ENCODE assay signal across 9 cellular contexts in genomic region chr7:105760549-105761447, GRCh38.
A peak's percentile ranks its signal among the peaks of the same experiment; 100 is the strongest.
DNase-seq lines count a peak whose midpoint lies in the region; ATAC-seq and TF ChIP-seq lines count a peak whose summit lies in the region.
"Had no signal": no experiment of that assay in that cellular context is flagged by ENCODE, and none has a peak within 500 bp of the region (broad histone marks: within the 10 kb centered on the region; RNA-seq: fewer than 3 reads in every experiment).

No MANE protein-coding gene starts in this region.

- intact Hi-C loops in A673 (cut with micrococcal nuclease; ENCODE audit: unreplicated experiment): loop anchor here (1.0 to 10.0 kb wide), 6 partner anchors 117 to 407 kb away; partner anchors contain the start of gene ATXN7L1
- intact Hi-C loops in lower leg skin (cut with DNase I; ENCODE audit: low total_unique reads): loop anchor here (10.0 kb wide), 1 partner anchor 244 kb away; no protein-coding TSS in a partner anchor

- H3K36me3 ChIP-seq in A673 (ENCODE audit: insufficient read depth, low read length, poor library complexity, severe bottlenecking): no peaks in the 10 kb centered on the region

- no peak for TF ChIP-seq POLR2A in lower leg skin (IDR thresholded peaks at IDR 0.05)

- ATAC-seq in HG03342 (IDR thresholded peaks at IDR 0.05; ENCODE audit: unreplicated experiment): no peak

- BruUV-seq in A673 (replicated peaks; lab: Mats Ljungman, UMichigan): no TSS peak

- no peak overlapping the region for H3K4me3 ChIP-seq in A673 (ENCODE audit: low read depth, low read length, poor library complexity, severe bottlenecking)
- no peak overlapping the region for H3K4me3 ChIP-seq in fibroblast of the aortic adventitia (ENCODE audit: low read depth, low read length)
- no peak overlapping the region for H3K4me3 ChIP-seq in lower leg skin (ENCODE audit: low read depth, poor library complexity, severe bottlenecking)

- TF ChIP-seq CTCF in A673 (conservative IDR thresholded peaks at IDR 0.05; ENCODE audit: low read depth, low read length) (0 out of 2 replicates have a peak, but pooled peaks have one; percentile 8), fibroblast of the aortic adventitia (IDR thresholded peaks at IDR 0.05; ENCODE audit: insufficient read depth, low read length) (no peak), lower leg skin (IDR thresholded peaks at IDR 0.05) (no peak)

- 77 to 85% methylated on average over 7 of the region's 7 CpGs for WGBS in lower leg skin, 2 donors

- CTCF ChIA-PET in A673 (lab: Charles Lee): interaction anchor here (0.8 to 1.7 kb wide), 6 partner anchors 9 to 282 kb away, joined by 3 to 7 read pairs (median 4); no protein-coding TSS in a partner anchor

- DNase-seq in A673 (ENCODE audit: low spot score) (no peak), DMS53 treated with DMSO at 0.1 percent for 48 hours (lab: John Stamatoyannopoulos, UW; ENCODE audit: unreplicated experiment) (peak; percentile 22), T follicular helper cell (ENCODE audit: low read depth) (peak; percentile 3), fibroblast of the aortic adventitia (ENCODE audit: low read depth) (peak; percentile 56), NCI-H2227 treated with DMSO at 0.1 percent for 48 hours (lab: John Stamatoyannopoulos, UW) (no peak), NCI-H510A treated with DMSO at 0.1 percent for 48 hours (lab: John Stamatoyannopoulos, UW) (no peak), lower leg skin (ENCODE audit: low spot score in 2 of 2) (no peak)
- DNase-seq: cortex of kidney had no signal

- POLR2A ChIA-PET in A673 (lab: Charles Lee; ENCODE audit: low non-redundant PET): no interaction called here

- H3K27ac ChIP-seq in A673 (ENCODE audit: low read depth, low read length, poor library complexity, severe bottlenecking): peak overlapping the region; percentile 67

- H3K27me3 ChIP-seq in A673 (replicated peaks; ENCODE audit: insufficient read depth, low read depth, low read length, poor library complexity): no peaks in the 10 kb centered on the region

- peaks cover 64% of the 10 kb centered on the region for H3K4me1 ChIP-seq in A673 (ENCODE audit: insufficient read depth, low read length, poor library complexity, severe bottlenecking)

- H3K9me3 ChIP-seq in A673 (ENCODE audit: low read depth, low read length, poor library complexity, severe bottlenecking): no peaks in the 10 kb centered on the region

Comparison
In these comparisons a context has a peak if more than half of its experiments do, and no peak if none do; other contexts are left out.
1. DNase-seq: peak in DMS53 treated with DMSO at 0.1 percent for 48 hours (single experiment), T follicular helper cell (single experiment) and fibroblast of the aortic adventitia (single experiment); none in A673 (single experiment), NCI-H2227 treated with DMSO at 0.1 percent for 48 hours (single experiment), NCI-H510A treated with DMSO at 0.1 percent for 48 hours (single experiment) and lower leg skin (0 of 2).